12 cellular contexts compared by ENCODE assay signal in the genomic region with DNA sequence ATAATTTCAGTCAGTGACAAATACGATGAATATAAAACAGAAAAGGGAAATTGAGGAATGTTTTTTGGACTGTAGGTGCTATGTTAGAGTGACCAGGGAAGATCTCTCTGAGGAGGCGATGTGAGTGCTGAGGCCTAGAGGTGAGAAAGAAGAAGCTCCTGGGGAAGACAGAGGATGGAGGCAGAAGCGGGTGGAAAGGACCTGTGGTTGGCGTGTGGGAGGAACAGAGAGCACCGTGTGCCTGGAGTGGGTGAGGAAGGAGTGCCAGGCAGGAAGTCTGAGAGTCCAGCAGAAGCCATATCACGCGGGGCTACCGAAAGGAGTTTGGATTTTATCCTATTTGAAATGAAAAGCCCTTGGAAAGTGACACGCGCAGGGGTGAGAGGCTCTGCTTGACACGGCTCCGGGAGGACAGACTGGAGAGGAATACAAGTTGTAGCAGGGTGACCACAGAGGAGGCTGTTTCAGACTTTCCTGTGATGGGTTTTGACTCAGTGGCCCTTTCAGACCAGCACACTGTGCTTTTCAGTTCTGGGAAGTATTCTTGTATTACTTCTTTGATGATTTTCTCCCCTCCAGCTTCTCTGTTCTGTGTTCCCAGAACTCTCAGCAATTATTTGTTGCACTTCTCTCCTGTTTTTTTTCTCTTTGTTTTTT.
"Had no signal": no experiment of that assay in that cellular context is flagged by ENCODE, and none has a peak within 500 bp of the region (broad histone marks: within the 10 kb centered on the region; RNA-seq: fewer than 3 reads in every experiment).

No MANE protein-coding gene starts in this region.

- DNase-seq: activated CD4-positive, CD25-positive, alpha-beta regulatory T cell; activated naive CD4-positive, alpha-beta T cell treated with Interleukin-2 at 50 U/mL for 16 hours; effector memory CD4-positive, alpha-beta T cell; foreskin keratinocyte; left ventricle myocardium superior; naive thymus-derived CD8-positive, alpha-beta T cell; posterior cingulate gyrus; stimulated activated CD4-positive, alpha-beta T cell treated with anti-CD3 and anti-CD28 coated beads, Interleukin-4, amount 100 ng/mL, for 24 hours; stimulated activated naive CD4-positive, alpha-beta T cell treated with Interleukin-2 at 50 U/mL for 16 hours had no signal

- H3K27me3 Mint-ChIP-seq: dendritic cell treated with granulocyte-macrophage colony-stimulating factor and Interleukin-4, amounts not matched to agents 40 ng/mL and 50 ng/mL, for 4 days; naive thymus-derived CD8-positive, alpha-beta T cell; type B pancreatic cell had no signal

- ATAC-seq: foreskin keratinocyte; left ventricle myocardium superior; naive thymus-derived CD8-positive, alpha-beta T cell had no signal

- H3K27ac Mint-ChIP-seq: dendritic cell treated with granulocyte-macrophage colony-stimulating factor and Interleukin-4, amounts not matched to agents 40 ng/mL and 50 ng/mL, for 4 days; T-helper 1 cell treated with Interleukin-12 subunit alpha and Interleukin-12 subunit beta and Interleukin-4 antibody, amounts not matched to agents 30 μg/mL and 1 μg/mL, for 36 hours; type B pancreatic cell had no signal

- H3K4me3 Mint-ChIP-seq: dendritic cell treated with granulocyte-macrophage colony-stimulating factor and Interleukin-4, amounts not matched to agents 40 ng/mL and 50 ng/mL, for 4 days; naive thymus-derived CD8-positive, alpha-beta T cell; T-helper 1 cell treated with Interleukin-12 subunit alpha and Interleukin-12 subunit beta and Interleukin-4 antibody, amounts not matched to agents 30 μg/mL and 1 μg/mL, for 36 hours; type B pancreatic cell had no signal

- H3K9me3 Mint-ChIP-seq: dendritic cell treated with granulocyte-macrophage colony-stimulating factor and Interleukin-4, amounts not matched to agents 40 ng/mL and 50 ng/mL, for 4 days; naive thymus-derived CD8-positive, alpha-beta T cell; T-helper 1 cell treated with Interleukin-12 subunit alpha and Interleukin-12 subunit beta and Interleukin-4 antibody, amounts not matched to agents 30 μg/mL and 1 μg/mL, for 36 hours; type B pancreatic cell had no signal
